1 cellular context compared by ENCODE assay signal in the genomic region with DNA sequence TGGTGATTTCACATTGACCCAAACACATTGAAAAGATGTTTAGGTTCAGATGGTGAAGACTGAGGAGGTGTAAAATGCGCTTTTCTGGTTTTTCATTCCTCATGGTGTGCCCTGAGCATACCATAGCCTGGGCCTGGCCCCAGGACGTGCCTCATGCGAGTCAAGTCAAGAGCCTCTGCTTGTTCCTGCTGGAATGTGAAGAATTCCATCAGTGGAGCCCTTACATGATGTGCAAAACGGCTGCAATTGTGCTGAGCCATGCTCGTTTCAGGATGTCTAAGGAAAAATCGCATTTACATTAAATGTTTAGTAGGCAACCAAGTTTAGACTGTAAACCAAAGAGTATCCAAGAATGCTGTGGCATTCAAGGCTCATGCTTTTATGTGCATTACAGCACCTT.
A peak's percentile ranks its signal among the peaks of the same experiment; 100 is the strongest.
TF ChIP-seq lines count a peak whose summit lies in the region.

No MANE protein-coding gene starts in this region.

TF ChIP-seq in H1, 55 proteins besides CTCF, POLR2A, EP300 and RAD21 (continued from another document):
- TF ChIP-seq, protein P1, sequence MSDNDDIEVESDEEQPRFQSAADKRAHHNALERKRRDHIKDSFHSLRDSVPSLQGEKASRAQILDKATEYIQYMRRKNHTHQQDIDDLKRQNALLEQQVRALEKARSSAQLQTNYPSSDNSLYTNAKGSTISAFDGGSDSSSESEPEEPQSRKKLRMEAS (IDR thresholded peaks at IDR 0.05): no peak
- TF ChIP-seq, protein P2, sequence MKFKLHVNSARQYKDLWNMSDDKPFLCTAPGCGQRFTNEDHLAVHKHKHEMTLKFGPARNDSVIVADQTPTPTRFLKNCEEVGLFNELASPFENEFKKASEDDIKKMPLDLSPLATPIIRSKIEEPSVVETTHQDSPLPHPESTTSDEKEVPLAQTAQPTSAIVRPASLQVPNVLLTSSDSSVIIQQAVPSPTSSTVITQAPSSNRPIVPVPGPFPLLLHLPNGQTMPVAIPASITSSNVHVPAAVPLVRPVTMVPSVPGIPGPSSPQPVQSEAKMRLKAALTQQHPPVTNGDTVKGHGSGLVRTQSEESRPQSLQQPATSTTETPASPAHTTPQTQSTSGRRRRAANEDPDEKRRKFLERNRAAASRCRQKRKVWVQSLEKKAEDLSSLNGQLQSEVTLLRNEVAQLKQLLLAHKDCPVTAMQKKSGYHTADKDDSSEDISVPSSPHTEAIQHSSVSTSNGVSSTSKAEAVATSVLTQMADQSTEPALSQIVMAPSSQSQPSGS (IDR thresholded peaks at IDR 0.05; ENCODE audit: low read length): no peak
- 0 out of 2 replicates have a peak, but pooled peaks have one; percentile 21 for TF ChIP-seq MAFK (IDR thresholded peaks at IDR 0.05; ENCODE audit: low read depth, low read length)
- TF ChIP-seq CHD2 (IDR thresholded peaks at IDR 0.05; ENCODE audit: low read length): no peak
